8 cellular contexts compared by ENCODE assay signal in the genomic region with DNA sequence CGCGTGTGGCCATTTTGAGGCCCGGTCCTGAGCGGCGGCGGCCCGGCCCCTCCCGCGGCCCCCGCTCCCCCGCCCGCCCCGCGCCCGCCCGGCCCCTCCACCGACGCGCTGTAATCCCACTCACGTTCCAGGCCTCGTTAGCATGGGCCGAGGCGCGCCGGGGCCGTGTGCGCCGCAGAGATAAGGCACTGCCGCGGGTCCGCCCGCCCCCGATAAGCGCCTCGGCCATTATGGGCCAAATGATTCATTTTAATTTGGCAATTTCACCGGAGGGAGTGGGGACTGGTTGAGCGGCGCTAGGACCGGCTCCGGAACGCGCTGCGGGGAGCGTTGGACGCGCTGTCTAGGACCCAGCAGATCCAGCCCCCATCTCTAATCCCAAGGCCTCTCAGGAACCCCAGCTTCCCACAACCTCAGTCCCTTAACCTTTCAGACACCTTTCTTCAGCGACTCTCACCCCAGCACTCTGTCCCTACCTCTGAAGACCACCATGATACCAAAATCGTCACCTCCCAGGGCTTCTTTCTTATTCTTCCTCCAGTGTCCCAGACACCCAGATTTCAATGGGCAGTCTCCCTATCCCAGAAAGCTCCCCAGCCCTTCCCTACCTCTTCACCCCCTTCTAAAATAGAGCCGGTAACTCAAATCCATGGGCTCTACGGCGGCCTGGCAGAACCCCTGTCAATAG. TPM values are rescaled to one million over a fixed set of nuclear protein-coding genes. Genes with fewer than 3 reads are reported as not detected.
A peak's percentile ranks its signal among the peaks of the same experiment; 100 is the strongest.
DNase-seq lines count a peak whose midpoint lies in the region; ATAC-seq lines count a peak whose summit lies in the region.

A gene (minus strand): TSS at position 39 of the 688 bp plus-strand sequence. CDS start 6,337 bp downstream, outside the sequence.

- peak within 1 kb of the TSS; percentile 72 for H3K27ac Mint-ChIP-seq in activated T-helper 17 cell treated with anti-CD3 and anti-CD28 coated beads, Interleukin-2, amount 50 U/mL, for 72 hours

- peak within 1 kb of the TSS; percentile 37 for H3K4me3 ChIP-seq in HAP-1
- H3K4me3 ChIP-seq in iPS DF 6.9 (ENCODE audit: low read length): peak within 1 kb of the TSS; percentile 13; the same call in 1 of the 2 replicates

- peaks cover 19% of the 10 kb centered on the region for H3K27me3 ChIP-seq in HAP-1 (ENCODE audit: low read depth)
- H3K27me3 ChIP-seq in iPS DF 6.9 (ENCODE audit: control insufficient read depth, insufficient read depth, low read length): peaks cover 82% of the 10 kb centered on the region

- ATAC-seq in activated T-helper 17 cell treated with anti-CD3 and anti-CD28 coated beads, Interleukin-2, amount 50 U/mL, for 72 hours (replicated peaks): peak; percentile 24
- no peak for ATAC-seq in sciatic nerve
- no peak for ATAC-seq in GM21360 (IDR thresholded peaks at IDR 0.05; ENCODE audit: unreplicated experiment)
- no peak for ATAC-seq in HG03565 (IDR thresholded peaks at IDR 0.05; ENCODE audit: unreplicated experiment)

- no peaks in the 10 kb centered on the region for H3K36me3 ChIP-seq in HAP-1 (replicated peaks)
- no peaks in the 10 kb centered on the region for H3K36me3 ChIP-seq in iPS DF 6.9 (ENCODE audit: control insufficient read depth, insufficient read depth, low read length)

- peaks cover 7% of the 10 kb centered on the region for H3K36me3 Mint-ChIP-seq in activated T-helper 17 cell treated with anti-CD3 and anti-CD28 coated beads, Interleukin-2, amount 50 U/mL, for 72 hours (ENCODE audit: low read depth)

- WGBS in iPS DF 6.9 (ENCODE audit: insufficient coverage, insufficient read length): no CpG with 5 or more reads among the region's 51 CpGs

- intact Hi-C loops in sciatic nerve (cut with DNase I): no loop called here

- H3K9me3 ChIP-seq in HAP-1 (no peaks in the 10 kb centered on the region), iPS DF 6.9 (ENCODE audit: control insufficient read depth, insufficient read depth, low read length) (no peaks in the 10 kb centered on the region)

- H3K4me1 Mint-ChIP-seq in activated T-helper 17 cell treated with anti-CD3 and anti-CD28 coated beads, Interleukin-2, amount 50 U/mL, for 72 hours: peaks cover 8% of the 10 kb centered on the region

- peak within 1 kb of the TSS; percentile 91 for H3K4me3 Mint-ChIP-seq in activated T-helper 17 cell treated with anti-CD3 and anti-CD28 coated beads, Interleukin-2, amount 50 U/mL, for 72 hours

- peak in 1 of 2 experiments; percentile 20 for DNase-seq in HAP-1 (ENCODE audit: low spot score in 2 of 2)
- DNase-seq in iPS DF 6.9 (ENCODE audit: low read depth, low spot score): no peak
- no peak for DNase-seq in sciatic nerve (ENCODE audit: low spot score)
- no peak for DNase-seq in G401 (ENCODE audit: low spot score)
- DNase-seq in NCI-H510A (lab: John Stamatoyannopoulos, UW): no peak

- peaks cover 66% of the 10 kb centered on the region for H3K27me3 Mint-ChIP-seq in activated T-helper 17 cell treated with anti-CD3 and anti-CD28 coated beads, Interleukin-2, amount 50 U/mL, for 72 hours

- peaks cover 11% of the 10 kb centered on the region for H3K4me1 ChIP-seq in HAP-1
- peaks cover 7% of the 10 kb centered on the region for H3K4me1 ChIP-seq in iPS DF 6.9 (ENCODE audit: control insufficient read depth, insufficient read depth, low read length)

- H3K27ac ChIP-seq in iPS DF 6.9 (ENCODE audit: low read length): no peak within 1 kb of the TSS

- H3K9me3 Mint-ChIP-seq in activated T-helper 17 cell treated with anti-CD3 and anti-CD28 coated beads, Interleukin-2, amount 50 U/mL, for 72 hours: no peaks in the 10 kb centered on the region

- in situ Hi-C loops in HAP-1 (cut with MboI; ENCODE audit: low sequenced_read_pairs) (no loop called here), G401 (cut with HindIII; ENCODE audit: low sequenced_read_pairs) (no loop called here)

RNA-seq across cellular contexts. Expression of the gene that starts here (rescaled TPM):
- total RNA-seq in activated T-helper 17 cell treated with anti-CD3 and anti-CD28 coated beads, Interleukin-2, amount 50 U/mL, for 72 hours: not detected
- total RNA-seq in sciatic nerve: 13.6 TPM
- total RNA-seq in G401 (2014; rRNA removed; shearing (Covaris generic)): 0.06 TPM in 1 of 2 replicates, not detected in the other

Comparison
In these comparisons a context has a peak if more than half of its experiments do, and no peak if none do; other contexts are left out.
1. RNA of the gene that starts here (total RNA-seq): 13.6 TPM in sciatic nerve (single experiment); not detected in activated T-helper 17 cell treated with anti-CD3 and anti-CD28 coated beads, Interleukin-2, amount 50 U/mL, for 72 hours and 0.06 TPM in G401; every median in the first group is over 10 times any median in the second.
2. Peak in ATAC-seq in activated T-helper 17 cell treated with anti-CD3 and anti-CD28 coated beads, Interleukin-2, amount 50 U/mL, for 72 hours; RNA of the gene not detected or under 1 TPM.